3 cellular contexts compared by ENCODE assay signal in genomic region chr9:124657526-124657925, GRCh38.
TF ChIP-seq lines count a peak whose summit lies in the region.

No MANE protein-coding gene starts in this region.

TF ChIP-seq in SK-N-SH, 30 proteins besides CTCF, POLR2A, EP300 and RAD21 (continued from another document):
- no peak for TF ChIP-seq ELF1 (IDR thresholded peaks at IDR 0.05)

TF ChIP-seq in SK-N-SH treated with all-trans-retinoic acid at 6 μM for 48 hours, 23 proteins besides CTCF, POLR2A, EP300 and RAD21 (continued from another document):
- TF ChIP-seq ZC3H10 (CRISPR knock-in tag; IDR thresholded peaks at IDR 0.05) = no peak
- no peak for TF ChIP-seq SNAI2 (CRISPR knock-in tag; IDR thresholded peaks at IDR 0.05)
- TF ChIP-seq POU6F1 (CRISPR knock-in tag; IDR thresholded peaks at IDR 0.05; ENCODE audit: borderline replicate concordance, low read depth) = no peak

TF ChIP-seq in K562, 482 proteins besides CTCF, POLR2A, EP300 and RAD21 (continued from another document):
- TF ChIP-seq ZBTB33 (CRISPR knock-in tag; IDR thresholded peaks at IDR 0.05) = no peak
- TF ChIP-seq FUS (optimal IDR thresholded peaks at IDR 0.05; ENCODE audit: low read depth, low read length) = no peak
- TF ChIP-seq NUFIP1 (IDR thresholded peaks at IDR 0.05; ENCODE audit: partially characterized antibody) = no peak
- no peak for TF ChIP-seq ZNF407 (IDR thresholded peaks at IDR 0.05; ENCODE audit: low read depth)
- no peak for TF ChIP-seq IRF1 (CRISPR knock-in tag; IDR thresholded peaks at IDR 0.05; ENCODE audit: borderline replicate concordance)
- no peak for TF ChIP-seq EGR1 (conservative IDR thresholded peaks at IDR 0.05)
- 0 out of 2 replicates have a peak, but pooled peaks have one; percentile 38 for TF ChIP-seq ELF2 (CRISPR knock-in tag; IDR thresholded peaks at IDR 0.05)
TF ChIP-seq in K562: peak in this region for 1.
